ENCODE assay signal across 12 cellular contexts in the genomic region with DNA sequence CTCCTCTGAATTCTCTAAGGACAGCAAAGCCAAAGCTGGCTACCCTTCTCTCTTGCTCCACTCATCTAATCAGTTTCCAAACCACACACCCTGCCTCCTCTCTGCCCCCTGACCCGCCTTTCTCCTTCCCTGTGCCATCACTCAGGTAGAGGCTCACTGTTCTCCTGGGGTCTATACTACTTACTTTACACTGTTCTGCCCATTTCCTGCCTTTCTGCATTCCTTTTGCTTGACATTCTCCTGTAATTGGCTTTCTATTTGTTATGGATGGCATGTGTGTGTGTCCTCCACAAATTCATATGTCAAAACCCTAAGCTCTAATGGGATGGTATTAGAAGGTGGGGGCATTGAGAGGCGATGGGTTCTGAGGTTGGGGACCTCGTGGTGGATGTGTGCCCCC.
"Had no signal": no experiment of that assay in that cellular context is flagged by ENCODE, and none has a peak within 500 bp of the region (broad histone marks: within the 10 kb centered on the region; RNA-seq: fewer than 3 reads in every experiment).

No MANE protein-coding gene starts in this region.

- H3K36me3 ChIP-seq: left lung, right atrium auricular region, upper lobe of left lung had no signal

- H3K27me3 ChIP-seq: left lung, right atrium auricular region, upper lobe of left lung had no signal

- H3K4me3 ChIP-seq: left lung, right atrium auricular region, upper lobe of left lung had no signal

- H3K27ac Mint-ChIP-seq: activated T-cell treated with anti-CD3 and anti-CD28 coated beads, Interleukin-2, amount 50 U/mL, for 24 hours; memory B cell; nephron; progenitor cell of endocrine pancreas had no signal

- H3K9me3 Mint-ChIP-seq: activated T-cell treated with anti-CD3 and anti-CD28 coated beads, Interleukin-2, amount 50 U/mL, for 24 hours; memory B cell had no signal

- H3K9me3 ChIP-seq: left lung, right atrium auricular region, upper lobe of left lung had no signal

- H3K36me3 Mint-ChIP-seq: memory B cell had no signal

- ATAC-seq: left lung had no signal

- H3K4me3 Mint-ChIP-seq: activated T-cell treated with anti-CD3 and anti-CD28 coated beads, Interleukin-2, amount 50 U/mL, for 24 hours; memory B cell; nephron had no signal

- H3K27me3 Mint-ChIP-seq: activated T-cell treated with anti-CD3 and anti-CD28 coated beads, Interleukin-2, amount 50 U/mL, for 24 hours had no signal

- H3K27ac ChIP-seq: left lung, right atrium auricular region, upper lobe of left lung had no signal

- DNase-seq: activated effector memory CD4-positive, alpha-beta T cell treated with Interleukin-2 at 50 U/mL for 16 hours; activated naive CD4-positive, alpha-beta T cell treated with anti-CD3 and anti-CD28 coated beads, Interleukin-2, amount 50 U/mL, for 16 hours; activated T-cell treated with anti-CD3 and anti-CD28 coated beads, Interleukin-2, amount 50 U/mL, for 24 hours; left lung; nucleus accumbens; stimulated activated CD4-positive, alpha-beta T cell treated with anti-CD3 and anti-CD28 coated beads, Interleukin-4, amount 100 ng/mL, for 24 hours; stimulated activated naive CD4-positive, alpha-beta T cell; upper lobe of left lung had no signal
